10 cellular contexts compared by ENCODE assay signal in genomic region chr22:38266120-38266519, GRCh38. TPM values are rescaled to one million over a fixed set of nuclear protein-coding genes. Genes with fewer than 3 reads are reported as not detected.
DNase-seq lines count a peak whose midpoint lies in the region; ATAC-seq and TF ChIP-seq lines count a peak whose summit lies in the region.
"Had no signal": no experiment of that assay in that cellular context is flagged by ENCODE, and none has a peak within 500 bp of the region (broad histone marks: within the 10 kb centered on the region; RNA-seq: fewer than 3 reads in every experiment).

No MANE protein-coding gene starts in this region.

- TF ChIP-seq CTCF in CD4-positive, alpha-beta T cell (IDR thresholded peaks at IDR 0.05), result no peak
- TF ChIP-seq CTCF in Loucy (conservative IDR thresholded peaks at IDR 0.05; ENCODE audit: low read length), result no peak

- H4K8ac ChIP-seq in trophoblast cell (ENCODE audit: low read depth, low read length), result no peak overlapping the region

- peak overlapping the region; percentile 96 for H3K27ac Mint-ChIP-seq in CD4-positive, alpha-beta T cell

- no peaks in the 10 kb centered on the region for H3K36me3 ChIP-seq in Loucy (ENCODE audit: insufficient read depth, low read length)
- H3K36me3 ChIP-seq in effector memory CD4-positive, alpha-beta T cell (ENCODE audit: control insufficient read depth, insufficient read depth, low read length), result no peaks in the 10 kb centered on the region
- peaks cover 19 to 30% of the 10 kb centered on the region in 2 experiments for H3K36me3 ChIP-seq in trophoblast cell (ENCODE audit: control insufficient read depth in 1 of 2, insufficient read depth in 2 of 2, low read length in 2 of 2)
- H3K36me3 ChIP-seq in GM23248 (ENCODE audit: low read depth), result no peaks in the 10 kb centered on the region

- H2AK5ac ChIP-seq in trophoblast cell (ENCODE audit: low read length), result no peak overlapping the region

- no peak overlapping the region for H2BK120ac ChIP-seq in trophoblast cell (ENCODE audit: insufficient read depth, low read length, poor library complexity)

- peaks cover 19% of the 10 kb centered on the region for H3K36me3 Mint-ChIP-seq in CD4-positive, alpha-beta T cell (ENCODE audit: low read depth)

- no peak for ATAC-seq in CD4-positive, alpha-beta T cell (ENCODE audit: poor library complexity)
- ATAC-seq in HG02798 (IDR thresholded peaks at IDR 0.05; ENCODE audit: poor library complexity, unreplicated experiment), result no peak
- ATAC-seq in HG02885 (IDR thresholded peaks at IDR 0.05; ENCODE audit: poor library complexity, unreplicated experiment), result no peak

- peak overlapping the region; percentile 15 for H3K4me3 Mint-ChIP-seq in CD4-positive, alpha-beta T cell

- no peaks in the 10 kb centered on the region for H3K27me3 Mint-ChIP-seq in CD4-positive, alpha-beta T cell

- H3K9me2 ChIP-seq in Loucy (replicated peaks; ENCODE audit: low read depth, low read length) (no peaks in the 10 kb centered on the region), GM23248 (ENCODE audit: insufficient read depth) (no peaks in the 10 kb centered on the region)

- peaks cover 54% of the 10 kb centered on the region for H3K79me2 ChIP-seq in Loucy (ENCODE audit: insufficient read depth, low read length)
- H3K79me2 ChIP-seq in trophoblast cell (ENCODE audit: control insufficient read depth, insufficient read depth, low read length, poor library complexity), result peaks cover 14% of the 10 kb centered on the region
- H3K79me2 ChIP-seq in GM23248 (ENCODE audit: insufficient read depth), result peaks cover 100% of the 10 kb centered on the region

- no peak overlapping the region for H3K14ac ChIP-seq in trophoblast cell (ENCODE audit: low read length)

- H3K18ac ChIP-seq in trophoblast cell (ENCODE audit: low read length), result no peak overlapping the region

- no peak overlapping the region for H4K91ac ChIP-seq in trophoblast cell (ENCODE audit: low read depth, low read length)

- no peaks in the 10 kb centered on the region for H3K9me3 ChIP-seq in CD4-positive, alpha-beta T cell (ENCODE audit: control insufficient read depth, low read length)
- H3K9me3 ChIP-seq in Loucy (ENCODE audit: insufficient read depth, low read depth, low read length) (no peaks in the 10 kb centered on the region), trophoblast cell (ENCODE audit: insufficient read depth, low read depth, low read length) (peaks cover 2% of the 10 kb centered on the region), GM23248 (ENCODE audit: low read depth) (no peaks in the 10 kb centered on the region)
- H3K9me3 ChIP-seq in effector memory CD4-positive, alpha-beta T cell (ENCODE audit: control insufficient read depth, low read length), result no peaks in the 10 kb centered on the region

- H4K12ac ChIP-seq in trophoblast cell (ENCODE audit: low read depth, low read length), result no peak overlapping the region

- H3K9me3 Mint-ChIP-seq in CD4-positive, alpha-beta T cell, result no peaks in the 10 kb centered on the region

- DNase-seq in CD4-positive, alpha-beta T cell, result no peak
- DNase-seq in effector memory CD4-positive, alpha-beta T cell, result no peak
- DNase-seq in trophoblast cell (no peak), GM23248 (no peak), NCI-H1694 (lab: John Stamatoyannopoulos, UW) (no peak)
- DNase-seq: DMS153 had no signal

- H3K4me1 Mint-ChIP-seq in CD4-positive, alpha-beta T cell (ENCODE audit: low read depth), result peaks cover 78% of the 10 kb centered on the region

- peak overlapping the region; percentile 51 for H3K4me3 ChIP-seq in Loucy (ENCODE audit: low read length, poor library complexity, severe bottlenecking)
- H3K4me3 ChIP-seq in effector memory CD4-positive, alpha-beta T cell (ENCODE audit: insufficient read depth, low read depth, low read length, poor library complexity, severe bottlenecking), result no peak overlapping the region
- H3K4me3 ChIP-seq in trophoblast cell (ENCODE audit: low read depth, low read length), result no peak overlapping the region
- no peak overlapping the region for H3K4me3 ChIP-seq in GM23248
- H3K4me3 ChIP-seq: SK-N-MC had no signal

- peak overlapping the region; percentile 58 for H3K4me2 ChIP-seq in Loucy (ENCODE audit: low read depth, low read length, poor library complexity, severe bottlenecking)
- H3K4me2 ChIP-seq in trophoblast cell (ENCODE audit: low read length), result no peak overlapping the region
- no peak overlapping the region for H3K4me2 ChIP-seq in GM23248 (ENCODE audit: unreplicated experiment)

- POLR2A ChIA-PET in CD4-positive, alpha-beta T cell (lab: Charles Lee), result interaction anchor here (1.2 to 1.5 kb wide), 3 partner anchors 9 to 84 kb away, joined by 4 to 6 read pairs (median 5); partner anchors contain the start of gene PLA2G6

- peak overlapping the region; percentile 50 for H3K4ac ChIP-seq in trophoblast cell (ENCODE audit: low read depth, low read length)

- H3K9ac ChIP-seq in Loucy (ENCODE audit: low read depth, low read length, poor library complexity, severe bottlenecking) (peak overlapping the region; percentile 37), trophoblast cell (ENCODE audit: low read length) (no peak overlapping the region), GM23248 (no peak overlapping the region)

- H3F3A ChIP-seq in Loucy (ENCODE audit: low read depth) (no peaks in the 10 kb centered on the region), GM23248 (ENCODE audit: insufficient read depth) (peaks cover 14% of the 10 kb centered on the region)

- intact Hi-C loops in CD4-positive, alpha-beta T cell (cut with DNase I, micrococcal nuclease), result loop anchor here in 1 of 2 experiments (10.0 kb wide), 1 partner anchor 61 kb away; the partner anchor contains the start of gene MAFF

- CTCF ChIA-PET in CD4-positive, alpha-beta T cell (lab: Charles Lee), result interaction anchor here (1.0 kb wide), 1 partner anchor 9 kb away, joined by 3 read pairs; no protein-coding TSS in a partner anchor

- no peaks in the 10 kb centered on the region for H3K27me3 ChIP-seq in CD4-positive, alpha-beta T cell (ENCODE audit: control insufficient read depth, insufficient read depth, low read length)
- H3K27me3 ChIP-seq in Loucy (ENCODE audit: insufficient read depth, low read length, poor library complexity, severe bottlenecking), result no peaks in the 10 kb centered on the region
- no peaks in the 10 kb centered on the region for H3K27me3 ChIP-seq in effector memory CD4-positive, alpha-beta T cell (replicated peaks; ENCODE audit: control insufficient read depth, insufficient read depth, low read length, poor library complexity, severe bottlenecking)
- no peaks in the 10 kb centered on the region for H3K27me3 ChIP-seq in trophoblast cell (ENCODE audit: insufficient read depth, low read length)
- H3K27me3 ChIP-seq in GM23248 (replicated peaks; ENCODE audit: insufficient read depth), result no peaks in the 10 kb centered on the region

- peak overlapping the region; percentile 9 for H3K27ac ChIP-seq in CD4-positive, alpha-beta T cell (ENCODE audit: low read depth, low read length)
- peak overlapping the region; percentile 49 for H3K27ac ChIP-seq in effector memory CD4-positive, alpha-beta T cell (ENCODE audit: insufficient read depth, low read length, poor library complexity, severe bottlenecking)
- H3K27ac ChIP-seq in trophoblast cell (ENCODE audit: low read depth, low read length) (no peak overlapping the region), GM23248 (no peak overlapping the region)
- H3K27ac ChIP-seq: SK-N-MC had no signal

- no peaks in the 10 kb centered on the region for H3K79me1 ChIP-seq in trophoblast cell (ENCODE audit: low read length)

- H2BK12ac ChIP-seq in trophoblast cell (ENCODE audit: low read length), result no peak overlapping the region

- H2AFZ ChIP-seq in Loucy (ENCODE audit: low read length) (no peak overlapping the region), trophoblast cell (ENCODE audit: insufficient read depth, low read length, poor library complexity) (peak overlapping the region; percentile 12), GM23248 (no peak overlapping the region)

- H4K20me1 ChIP-seq in Loucy (ENCODE audit: insufficient read depth, low read length, poor library complexity, severe bottlenecking) (no peaks in the 10 kb centered on the region), GM23248 (ENCODE audit: insufficient read depth) (no peaks in the 10 kb centered on the region; the same call in 1 of the 2 replicates)

- WGBS in trophoblast cell (ENCODE audit: extremely low coverage, insufficient coverage, insufficient read length), result no CpG with 5 or more reads among the region's 8 CpGs
- 55% methylated on average over 8 of the region's 8 CpGs for WGBS in GM23248 (ENCODE audit: low coverage in 1 of 2, low lambda C conversion rate in 2 of 2, missing lambda C conversion rate in 2 of 2), 2 experiments

- H2BK5ac ChIP-seq in trophoblast cell (ENCODE audit: low read depth, low read length, poor library complexity), result no peak overlapping the region

- in situ Hi-C loops in GM23248 (cut with MboI), result no loop called here

- H3K4me1 ChIP-seq in Loucy (ENCODE audit: insufficient read depth, low read length, poor library complexity, severe bottlenecking) (peaks cover 27% of the 10 kb centered on the region), trophoblast cell (ENCODE audit: control insufficient read depth in 1 of 2, insufficient read depth in 2 of 2, low read length in 2 of 2) (peaks cover 7 to 17% of the 10 kb centered on the region in 2 experiments), GM23248 (ENCODE audit: insufficient read depth) (peaks cover 20% of the 10 kb centered on the region)
- H3K4me1 ChIP-seq in effector memory CD4-positive, alpha-beta T cell (ENCODE audit: control insufficient read depth, insufficient read depth, low read length, poor library complexity, severe bottlenecking), result peaks cover 23% of the 10 kb centered on the region

- H3K23ac ChIP-seq in trophoblast cell (ENCODE audit: low read length), result no peak overlapping the region

RNA-seq across cellular contexts. Expression of gene TMEM184B, which starts 6.7 kb away (rescaled TPM):
- 10 to 100 TPM; 49.3 to 50.1 TPM for total RNA-seq in CD4-positive, alpha-beta T cell
- 88.3 and 94.8 TPM in 2 replicates for polyA plus RNA-seq in trophoblast cell (2013)
- total RNA-seq in GM23248 (2014; rRNA removed; shearing (Covaris generic)), result 73.2 and 91.0 TPM in 2 replicates
- 82.7 and 83.7 TPM in 2 replicates for polyA plus RNA-seq in GM23248 (2016; fragmentation: Nextera tagmentation; extraction: Ambion mirVana)

RNA-seq across cellular contexts. Expression of gene CSNK1E, which starts 51.1 kb away (rescaled TPM):
- 100 to 1,000 TPM; 208 to 217 TPM for total RNA-seq in CD4-positive, alpha-beta T cell
- polyA plus RNA-seq in trophoblast cell (2013), result 172 and 176 TPM in 2 replicates
- total RNA-seq in GM23248 (2014; rRNA removed; shearing (Covaris generic)), result 117 and 130 TPM in 2 replicates
- 46.9 and 48.1 TPM in 2 replicates for polyA plus RNA-seq in GM23248 (2016; fragmentation: Nextera tagmentation; extraction: Ambion mirVana)

Comparison
In these comparisons a context has a peak if more than half of its experiments do, and no peak if none do; other contexts are left out.
1. H3K27ac ChIP-seq: peak in CD4-positive, alpha-beta T cell (single experiment) and effector memory CD4-positive, alpha-beta T cell (single experiment); none in trophoblast cell (single experiment) and GM23248 (single experiment).